In genomic region chr10:80185522-80186299, GRCh38 we compare ENCODE assay signal across 12 cellular contexts. TPM values are rescaled to one million over a fixed set of nuclear protein-coding genes. Genes with fewer than 3 reads are reported as not detected.
A peak's percentile ranks its signal among the peaks of the same experiment; 100 is the strongest.
DNase-seq lines count a peak whose midpoint lies in the region; ATAC-seq and TF ChIP-seq lines count a peak whose summit lies in the region.
"Had no signal": no experiment of that assay in that cellular context is flagged by ENCODE, and none has a peak within 500 bp of the region (broad histone marks: within the 10 kb centered on the region; RNA-seq: fewer than 3 reads in every experiment).

No MANE protein-coding gene starts in this region.

- no peaks in the 10 kb centered on the region for H3K27me3 Mint-ChIP-seq in activated T-cell treated with anti-CD3 and anti-CD28 coated beads, Interleukin-2, amount 50 U/mL, for 72 hours (ENCODE audit: low read depth)
- H3K27me3 Mint-ChIP-seq in activated T-cell treated with anti-CD3 and anti-CD28 coated beads, Interleukin-2, amount 50 U/mL, for 4 hours (ENCODE audit: low read depth): no peaks in the 10 kb centered on the region
- H3K27me3 Mint-ChIP-seq in activated CD8-positive, alpha-beta T cell treated with anti-CD3 and anti-CD28 coated beads for 36 hours: no peaks in the 10 kb centered on the region

- peak overlapping the region; percentile 40 to 83 for H3K4me3 Mint-ChIP-seq in activated T-cell treated with anti-CD3 and anti-CD28 coated beads, Interleukin-2, amount 50 U/mL, for 72 hours
- no peak overlapping the region for H3K4me3 Mint-ChIP-seq in activated T-cell treated with anti-CD3 and anti-CD28 coated beads, Interleukin-2, amount 50 U/mL, for 4 hours
- peak overlapping the region; percentile 68 for H3K4me3 Mint-ChIP-seq in activated CD8-positive, alpha-beta T cell treated with anti-CD3 and anti-CD28 coated beads for 36 hours

- no peak for TF ChIP-seq CTCF in activated CD8-positive, alpha-beta T cell treated with anti-CD3 and anti-CD28 coated beads for 36 hours (IDR thresholded peaks at IDR 0.05)

- H3K4me1 Mint-ChIP-seq in activated T-cell treated with anti-CD3 and anti-CD28 coated beads, Interleukin-2, amount 50 U/mL, for 72 hours (ENCODE audit: low read depth): peaks cover 79% of the 10 kb centered on the region
- H3K4me1 Mint-ChIP-seq in activated T-cell treated with anti-CD3 and anti-CD28 coated beads, Interleukin-2, amount 50 U/mL, for 4 hours (ENCODE audit: low read depth): peaks cover 84% of the 10 kb centered on the region
- peaks cover 88% of the 10 kb centered on the region for H3K4me1 Mint-ChIP-seq in activated CD8-positive, alpha-beta T cell treated with anti-CD3 and anti-CD28 coated beads for 36 hours (ENCODE audit: low read depth)

- no peaks in the 10 kb centered on the region for H3K9me3 Mint-ChIP-seq in activated T-cell treated with anti-CD3 and anti-CD28 coated beads, Interleukin-2, amount 50 U/mL, for 72 hours
- no peaks in the 10 kb centered on the region for H3K9me3 Mint-ChIP-seq in activated T-cell treated with anti-CD3 and anti-CD28 coated beads, Interleukin-2, amount 50 U/mL, for 4 hours
- H3K9me3 Mint-ChIP-seq in activated CD8-positive, alpha-beta T cell treated with anti-CD3 and anti-CD28 coated beads for 36 hours: no peaks in the 10 kb centered on the region

- no peaks in the 10 kb centered on the region for H3K27me3 ChIP-seq in subcutaneous abdominal adipose tissue (ENCODE audit: control insufficient read depth in 5 of 5, insufficient read depth in 4 of 5, low read length in 5 of 5)
- H3K27me3 ChIP-seq: cardiac muscle cell had no signal

- no peak overlapping the region for H3K9ac ChIP-seq in subcutaneous abdominal adipose tissue (ENCODE audit: low read length in 5 of 5)

- no peak for ATAC-seq in activated T-cell treated with anti-CD3 and anti-CD28 coated beads, Interleukin-2, amount 50 U/mL, for 72 hours (replicated peaks in 1 of 2)
- ATAC-seq in activated T-cell treated with anti-CD3 and anti-CD28 coated beads, Interleukin-2, amount 50 U/mL, for 4 hours: no peak
- ATAC-seq in activated CD8-positive, alpha-beta T cell treated with anti-CD3 and anti-CD28 coated beads for 36 hours: no peak
- ATAC-seq in left ventricle myocardium superior (peak; percentile 76), GM21360 (IDR thresholded peaks at IDR 0.05; ENCODE audit: unreplicated experiment) (no peak)

- H3K36me3 Mint-ChIP-seq in activated T-cell treated with anti-CD3 and anti-CD28 coated beads, Interleukin-2, amount 50 U/mL, for 72 hours (ENCODE audit: insufficient read depth in 2 of 2): peaks cover 3 to 5% of the 10 kb centered on the region in 2 donors
- H3K36me3 Mint-ChIP-seq in activated T-cell treated with anti-CD3 and anti-CD28 coated beads, Interleukin-2, amount 50 U/mL, for 4 hours (ENCODE audit: insufficient read depth): peaks cover 14% of the 10 kb centered on the region
- H3K36me3 Mint-ChIP-seq in activated CD8-positive, alpha-beta T cell treated with anti-CD3 and anti-CD28 coated beads for 36 hours (ENCODE audit: low read depth): peaks cover 28% of the 10 kb centered on the region

- peak overlapping the region; percentile 76 for H3K27ac Mint-ChIP-seq in activated T-cell treated with anti-CD3 and anti-CD28 coated beads, Interleukin-2, amount 50 U/mL, for 72 hours
- peak overlapping the region; percentile 95 for H3K27ac Mint-ChIP-seq in activated CD8-positive, alpha-beta T cell treated with anti-CD3 and anti-CD28 coated beads for 36 hours

- intact Hi-C loops in activated CD8-positive, alpha-beta T cell treated with anti-CD3 and anti-CD28 coated beads for 36 hours (cut with micrococcal nuclease): loop anchor here (1.0 kb wide), 1 partner anchor 18 kb away; no protein-coding TSS in a partner anchor
- intact Hi-C loops in left ventricle myocardium superior (cut with micrococcal nuclease): no loop called here

- no peak overlapping the region for H3K4me3 ChIP-seq in subcutaneous abdominal adipose tissue (ENCODE audit: low read depth in 1 of 5, low read length in 5 of 5)
- H3K4me3 ChIP-seq: cardiac muscle cell, skin epidermis had no signal

- DNase-seq in activated T-cell treated with anti-CD3 and anti-CD28 coated beads, Interleukin-2, amount 50 U/mL, for 72 hours: no peak
- DNase-seq in activated T-cell treated with anti-CD3 and anti-CD28 coated beads, Interleukin-2, amount 50 U/mL, for 4 hours: no peak
- DNase-seq in activated CD8-positive, alpha-beta T cell treated with anti-CD3 and anti-CD28 coated beads for 36 hours: no peak
- no peak for DNase-seq in left ventricle myocardium superior
- no peak for DNase-seq in NCI-H128 (lab: John Stamatoyannopoulos, UW; ENCODE audit: unreplicated experiment)
- DNase-seq in HUDEP-2 (lab: John Stamatoyannopoulos, UW; ENCODE audit: unreplicated experiment in 76 of 76): no peak
- DNase-seq: KBM-7 had no signal

- peaks cover 6 to 66% (median 65%) of the 10 kb centered on the region in 5 donors for H3K4me1 ChIP-seq in subcutaneous abdominal adipose tissue (ENCODE audit: control insufficient read depth in 5 of 5, insufficient read depth in 5 of 5, low read length in 5 of 5)

- H3K36me3 ChIP-seq in subcutaneous abdominal adipose tissue (ENCODE audit: control insufficient read depth in 5 of 5, insufficient read depth in 5 of 5, low read length in 5 of 5): peaks cover 0 to 9% (median 7%) of the 10 kb centered on the region in 5 donors
- H3K36me3 ChIP-seq: cardiac muscle cell had no signal

- CTCF ChIA-PET in activated CD8-positive, alpha-beta T cell treated with anti-CD3 and anti-CD28 coated beads for 36 hours (lab: Charles Lee): interaction anchor here (1.9 to 2.3 kb wide), 4 partner anchors 9 to 41 kb away, joined by 6 to 10 read pairs (median 8); no protein-coding TSS in a partner anchor

- no peaks in the 10 kb centered on the region for H3K9me3 ChIP-seq in subcutaneous abdominal adipose tissue (ENCODE audit: control insufficient read depth in 5 of 5, low read length in 5 of 5)

- POLR2A ChIA-PET in activated CD8-positive, alpha-beta T cell treated with anti-CD3 and anti-CD28 coated beads for 36 hours (lab: Charles Lee): interaction anchor here (0.6 to 2.1 kb wide), 8 partner anchors 8 to 45 kb away, joined by 3 to 10 read pairs (median 4); no protein-coding TSS in a partner anchor

- H3K27ac ChIP-seq in subcutaneous abdominal adipose tissue (ENCODE audit: low read depth, low read length): peak overlapping the region; percentile 51
- H3K27ac ChIP-seq: cardiac muscle cell had no signal

RNA-seq across cellular contexts. Expression of gene ANXA11, which starts 19.6 kb away (rescaled TPM):
- 100 to 1,000 TPM; 207 to 229 TPM for total RNA-seq in activated T-cell treated with anti-CD3 and anti-CD28 coated beads, Interleukin-2, amount 50 U/mL, for 72 hours
- 100 to 1,000 TPM; 157 to 161 (median 158) TPM for total RNA-seq in activated T-cell treated with anti-CD3 and anti-CD28 coated beads, Interleukin-2, amount 50 U/mL, for 4 hours
- 100 to 1,000 TPM; 226 to 238 TPM for total RNA-seq in activated CD8-positive, alpha-beta T cell treated with anti-CD3 and anti-CD28 coated beads for 36 hours
- total RNA-seq in left ventricle myocardium superior: 405 TPM

RNA-seq across cellular contexts. Expression of gene PLAC9, which starts 53.2 kb away (rescaled TPM):
- not detected for total RNA-seq in activated T-cell treated with anti-CD3 and anti-CD28 coated beads, Interleukin-2, amount 50 U/mL, for 72 hours
- not detected for total RNA-seq in activated T-cell treated with anti-CD3 and anti-CD28 coated beads, Interleukin-2, amount 50 U/mL, for 4 hours
- total RNA-seq in activated CD8-positive, alpha-beta T cell treated with anti-CD3 and anti-CD28 coated beads for 36 hours: not detected
- 23.2 TPM for total RNA-seq in left ventricle myocardium superior
- total RNA-seq: cardiac muscle cell; T-helper 1 cell treated with Interleukin-12 subunit alpha and Interleukin-12 subunit beta and Interleukin-4 antibody, amounts not matched to agents 30 ng/mL and 1 ng/mL, for 36 hours had no signal

Comparison
In these comparisons a context has a peak if more than half of its experiments do, and no peak if none do; other contexts are left out.
1. RNA of gene PLAC9, which starts 53.2 kb away (total RNA-seq): 23.2 TPM in left ventricle myocardium superior (single experiment); not detected in activated T-cell treated with anti-CD3 and anti-CD28 coated beads, Interleukin-2, amount 50 U/mL, for 4 hours, not detected in activated T-cell treated with anti-CD3 and anti-CD28 coated beads, Interleukin-2, amount 50 U/mL, for 72 hours and not detected in activated CD8-positive, alpha-beta T cell treated with anti-CD3 and anti-CD28 coated beads for 36 hours; every median in the first group is over 10 times any median in the second.